In genomic region chr12:113170457-113170856, GRCh38 we compare ENCODE assay signal across 18 cellular contexts. TPM values are rescaled to one million over a fixed set of nuclear protein-coding genes. Genes with fewer than 3 reads are reported as not detected.
DNase-seq lines count a peak whose midpoint lies in the region; ATAC-seq, FAIRE-seq and TF ChIP-seq lines count a peak whose summit lies in the region.
"Had no signal": no experiment of that assay in that cellular context is flagged by ENCODE, and none has a peak within 500 bp of the region (broad histone marks: within the 10 kb centered on the region; RNA-seq: fewer than 3 reads in every experiment).

No MANE protein-coding gene starts in this region.

- no peak overlapping the region for H4K8ac ChIP-seq in mesenchymal stem cell (ENCODE audit: low read length)

- no peak overlapping the region for H2BK15ac ChIP-seq in mesenchymal stem cell (ENCODE audit: low read depth, poor library complexity, severe bottlenecking)

- H3K23ac ChIP-seq in mesenchymal stem cell (ENCODE audit: low read length in 2 of 2), result no peak overlapping the region

- H3K4me1 ChIP-seq in HepG2 (ENCODE audit: insufficient read depth, low read length), result no peaks in the 10 kb centered on the region
- no peaks in the 10 kb centered on the region for H3K4me1 ChIP-seq in right lobe of liver
- no peaks in the 10 kb centered on the region for H3K4me1 ChIP-seq in osteoblast (ENCODE audit: insufficient read depth, low read length)
- peaks cover 26% of the 10 kb centered on the region for H3K4me1 ChIP-seq in mesenchymal stem cell (ENCODE audit: control insufficient read depth, insufficient read depth, low read depth, low read length)
- H3K4me1 ChIP-seq in HAP-1, result no peaks in the 10 kb centered on the region

- H3K36me3 ChIP-seq in HepG2 (replicated peaks in 1 of 2; ENCODE audit: control insufficient read depth in 1 of 2, insufficient read depth in 2 of 2, low read length in 2 of 2), result peaks cover 47 to 82% of the 10 kb centered on the region in 2 experiments
- peaks cover 16 to 84% (median 39%) of the 10 kb centered on the region in 4 donors for H3K36me3 ChIP-seq in right lobe of liver
- peaks cover 10% of the 10 kb centered on the region for H3K36me3 ChIP-seq in SU-DHL-6 (ENCODE audit: low read length)
- peaks cover 77% of the 10 kb centered on the region for H3K36me3 ChIP-seq in osteoblast (ENCODE audit: insufficient read depth, low read length)
- H3K36me3 ChIP-seq in mesenchymal stem cell (ENCODE audit: control insufficient read depth in 1 of 2, insufficient read depth in 2 of 2, low read depth in 1 of 2, low read length in 2 of 2), result peaks cover 71 to 88% of the 10 kb centered on the region in 2 experiments
- peaks cover 88% of the 10 kb centered on the region for H3K36me3 ChIP-seq in HAP-1 (replicated peaks)

- no peaks in the 10 kb centered on the region for H3K9me3 ChIP-seq in HepG2 (ENCODE audit: low read length)
- H3K9me3 ChIP-seq in right lobe of liver, result no peaks in the 10 kb centered on the region
- H3K9me3 ChIP-seq in SU-DHL-6 (ENCODE audit: insufficient read depth, low read length), result no peaks in the 10 kb centered on the region
- H3K9me3 ChIP-seq in osteoblast (ENCODE audit: low read depth, low read length), result no peaks in the 10 kb centered on the region
- H3K9me3 ChIP-seq in mesenchymal stem cell (ENCODE audit: control insufficient read depth, low read length), result no peaks in the 10 kb centered on the region
- H3K9me3 ChIP-seq in HAP-1, result no peaks in the 10 kb centered on the region

- H2BK5ac ChIP-seq in mesenchymal stem cell (ENCODE audit: low read depth, low read length, poor library complexity, severe bottlenecking), result no peak overlapping the region

- H3K27ac ChIP-seq in HepG2 (ENCODE audit: extremely low read length, insufficient read depth, low read length) (no peak overlapping the region), right lobe of liver (no peak overlapping the region), SU-DHL-6 (ENCODE audit: low read depth, low read length) (peak overlapping the region; percentile 93), osteoblast (ENCODE audit: low read depth, low read length) (no peak overlapping the region), mesenchymal stem cell (ENCODE audit: low read length, poor library complexity, severe bottlenecking) (no peak overlapping the region)
- H3K27ac ChIP-seq: HL-60 had no signal

- H3F3A ChIP-seq in SU-DHL-6 (ENCODE audit: insufficient read depth), result peaks cover 21% of the 10 kb centered on the region

- ATAC-seq in HepG2 (no peak), right lobe of liver (no peak)

- H3K14ac ChIP-seq in mesenchymal stem cell (ENCODE audit: low read length in 2 of 2), result no peak overlapping the region

- TF ChIP-seq EP300 in HepG2 (IDR thresholded peaks at IDR 0.05; ENCODE audit: low read depth in 2 of 2, low read length in 2 of 2), result no peak
- TF ChIP-seq EP300 in HepG2 (CRISPR knock-in tag; IDR thresholded peaks at IDR 0.05; ENCODE audit: borderline replicate concordance), result no peak

- H2AFZ ChIP-seq in HepG2 (ENCODE audit: low read length), result no peak overlapping the region
- no peak overlapping the region for H2AFZ ChIP-seq in SU-DHL-6 (ENCODE audit: low read depth, low read length, severe bottlenecking)
- H2AFZ ChIP-seq in osteoblast (ENCODE audit: low read length), result no peak overlapping the region
- no peak overlapping the region for H2AFZ ChIP-seq in mesenchymal stem cell (ENCODE audit: low read depth, low read length)

- no peak overlapping the region for H3K4me3 ChIP-seq in HepG2 (replicated peaks in 1 of 3; ENCODE audit: insufficient read depth in 1 of 3, low read depth in 2 of 3, low read length in 3 of 3)
- H3K4me3 ChIP-seq in right lobe of liver, result no peak overlapping the region
- no peak overlapping the region for H3K4me3 ChIP-seq in SU-DHL-6 (ENCODE audit: insufficient read depth, low read length, poor library complexity, severe bottlenecking)
- H3K4me3 ChIP-seq in osteoblast (ENCODE audit: insufficient read depth, low read length), result no peak overlapping the region
- H3K4me3 ChIP-seq in mesenchymal stem cell (ENCODE audit: insufficient read depth in 1 of 2, low read depth in 1 of 2, low read length in 2 of 2), result no peak overlapping the region
- H3K4me3 ChIP-seq in HAP-1, result no peak overlapping the region

- in situ Hi-C loops in HepG2 (cut with HindIII; ENCODE audit: extremely low pct_ligation_motif_present, low pct_unique_long_range_greater_than_20kb), result no loop called here
- in situ Hi-C loops in HAP-1 (cut with MboI; ENCODE audit: low sequenced_read_pairs), result loop anchor here (5.0 kb wide), 1 partner anchor 123 kb away; no protein-coding TSS in a partner anchor

- no peak for TF ChIP-seq POLR2A in HepG2 (IDR thresholded peaks at IDR 0.05; ENCODE audit: insufficient read depth in 1 of 2, low read depth in 2 of 2, low read length in 2 of 2)
- TF ChIP-seq POLR2A in right lobe of liver (IDR thresholded peaks at IDR 0.05), result no peak

- no peak overlapping the region for H3K18ac ChIP-seq in mesenchymal stem cell (ENCODE audit: low read depth in 1 of 2, low read length in 2 of 2)

- CTCF ChIA-PET in HepG2 (lab: Yijun Ruan, JAX; ENCODE audit: low intra/inter-chr PET ratio, low total read pairs), result no interaction called here

- no peaks in the 10 kb centered on the region for H3K9me2 ChIP-seq in SU-DHL-6 (replicated peaks; ENCODE audit: insufficient read depth, low read length)

- no peak overlapping the region for H2AK5ac ChIP-seq in mesenchymal stem cell (ENCODE audit: low read length, severe bottlenecking)

- H3K9ac ChIP-seq in HepG2 (ENCODE audit: insufficient read depth, low read depth, low read length) (no peak overlapping the region), SU-DHL-6 (ENCODE audit: low read length) (no peak overlapping the region), mesenchymal stem cell (ENCODE audit: low read length) (no peak overlapping the region)

- intact Hi-C loops in HepG2 (cut with micrococcal nuclease; ENCODE audit: unreplicated experiment) (no loop called here), right lobe of liver (cut with DNase I) (loop anchor here in 1 of 2 donors (10.0 kb wide), 1 partner anchor 126 kb away; no protein-coding TSS in a partner anchor)

- H2BK12ac ChIP-seq in mesenchymal stem cell (ENCODE audit: low read length in 2 of 2), result no peak overlapping the region

- TF ChIP-seq RAD21 in HepG2 (CRISPR knock-in tag; IDR thresholded peaks at IDR 0.05), result no peak

- no peak overlapping the region for H3K4me2 ChIP-seq in HepG2 (ENCODE audit: low read depth, low read length)
- H3K4me2 ChIP-seq in SU-DHL-6 (ENCODE audit: low read depth, low read length, poor library complexity, severe bottlenecking), result peak overlapping the region; percentile 21
- no peak overlapping the region for H3K4me2 ChIP-seq in osteoblast (ENCODE audit: insufficient read depth, low read length)
- H3K4me2 ChIP-seq in mesenchymal stem cell (ENCODE audit: low read length, poor library complexity, severe bottlenecking), result no peak overlapping the region

- no peak overlapping the region for H4K91ac ChIP-seq in mesenchymal stem cell (ENCODE audit: low read length)

- FAIRE-seq in HepG2 (lab: Jason Lieb, UNC), result no peak

- no TSS peak for BruUV-seq in HepG2 (replicated peaks; lab: Mats Ljungman, UMichigan)

- H3K27me3 ChIP-seq in HepG2 (ENCODE audit: control insufficient read depth in 1 of 2, insufficient read depth in 2 of 2, low read length in 2 of 2), result no peaks in the 10 kb centered on the region
- H3K27me3 ChIP-seq in right lobe of liver, result no peaks in the 10 kb centered on the region
- no peaks in the 10 kb centered on the region for H3K27me3 ChIP-seq in SU-DHL-6 (ENCODE audit: low read length)
- no peaks in the 10 kb centered on the region for H3K27me3 ChIP-seq in osteoblast (ENCODE audit: insufficient read depth, low read length)
- no peaks in the 10 kb centered on the region for H3K27me3 ChIP-seq in mesenchymal stem cell (ENCODE audit: control insufficient read depth in 1 of 2, insufficient read depth in 1 of 2, low read length in 2 of 2)
- no peaks in the 10 kb centered on the region for H3K27me3 ChIP-seq in HAP-1 (ENCODE audit: low read depth)

- peaks cover 29% of the 10 kb centered on the region for H3K79me1 ChIP-seq in mesenchymal stem cell (replicated peaks; ENCODE audit: low read length, poor library complexity, severe bottlenecking)

- H4K20me1 ChIP-seq in HepG2 (ENCODE audit: insufficient read depth, low read length), result peaks cover 4% of the 10 kb centered on the region; the same call in 1 of the 2 replicates
- H4K20me1 ChIP-seq in SU-DHL-6 (ENCODE audit: low read depth, low read length), result no peaks in the 10 kb centered on the region
- peaks cover 9% of the 10 kb centered on the region for H4K20me1 ChIP-seq in osteoblast (ENCODE audit: insufficient read depth, low read length)

- H3K4ac ChIP-seq in mesenchymal stem cell (ENCODE audit: low read depth in 1 of 2, low read length in 2 of 2), result no peak overlapping the region

- no peak overlapping the region for H2BK120ac ChIP-seq in mesenchymal stem cell (ENCODE audit: low read depth, low read length)

- WGBS in HepG2 (ENCODE audit: low lambda C conversion rate), result 98% methylated on average over 5 of the region's 5 CpGs
- WGBS in right lobe of liver (ENCODE audit: insufficient coverage, low coverage, low lambda C conversion rate, missing lambda C conversion rate), result 82% methylated on average over 5 of the region's 5 CpGs
- 90% methylated on average over 3 of the region's 5 CpGs for WGBS in mesenchymal stem cell

- no peak for TF ChIP-seq CTCF in HepG2 (CRISPR knock-in tag; IDR thresholded peaks at IDR 0.05)
- TF ChIP-seq CTCF in right lobe of liver (IDR thresholded peaks at IDR 0.05), result no peak
- no peak for TF ChIP-seq CTCF in SU-DHL-6 (IDR thresholded peaks at IDR 0.05; ENCODE audit: insufficient read depth, low read length, poor library complexity, severe bottlenecking)
- TF ChIP-seq CTCF in osteoblast (IDR thresholded peaks at IDR 0.05; ENCODE audit: extremely low read depth, low read depth, low read length), result no peak

- no peak for DNase-seq in HepG2 (ENCODE audit: low spot score)
- DNase-seq in right lobe of liver, result no peak
- peak; percentile 39 for DNase-seq in osteoblast (ENCODE audit: insufficient read length, low spot score, missing footprints)
- DNase-seq in mesenchymal stem cell, result no peak
- DNase-seq in DMS153 (lab: John Stamatoyannopoulos, UW), result no peak
- DNase-seq in HAP-1 (ENCODE audit: low spot score in 2 of 2), result no peak
- DNase-seq: 8988T; AML-193; C1 segment of cervical spinal cord; Calu3; CD4-positive, alpha-beta T cell; DMS 273 treated with DMSO at 0.1 percent for 48 hours; EL; GDM1; GOT3; HCEC 1CT had no signal

- POLR2A ChIA-PET in HepG2 (lab: Yijun Ruan, JAX), result no interaction called here

- H3K79me2 ChIP-seq in HepG2 (ENCODE audit: insufficient read depth, low read length) (no peaks in the 10 kb centered on the region), SU-DHL-6 (ENCODE audit: insufficient read depth, low read length) (no peaks in the 10 kb centered on the region), osteoblast (ENCODE audit: insufficient read depth, low read length) (no peaks in the 10 kb centered on the region)

RNA-seq across cellular contexts. Expression of gene DDX54, which starts 14.8 kb away (rescaled TPM):
- total RNA-seq in HepG2 (2016; rRNA removed; fragmentation: Illumina TruSeq; extraction: Trizol), result 45.1 and 59.7 TPM in 2 replicates
- 5.0 and 6.8 TPM in 2 replicates for total RNA-seq in HepG2 (2016; cell fraction: cytosol; rRNA removed; fragmentation: Illumina TruSeq; extraction: Trizol; ENCODE audit: low read depth)
- 44.2 and 60.5 TPM in 2 replicates for total RNA-seq in HepG2 (2016; cell fraction: insoluble cytoplasmic fraction; rRNA removed; fragmentation: Illumina TruSeq; extraction: Trizol)
- total RNA-seq in HepG2 (2016; cell fraction: membrane; rRNA removed; fragmentation: Illumina TruSeq; extraction: Trizol), result 15.7 and 17.4 TPM in 2 replicates
- total RNA-seq in HepG2 (2016; cell fraction: nucleus; rRNA removed; fragmentation: Illumina TruSeq; extraction: Trizol), result 30.5 and 38.6 TPM in 2 replicates
- polyA plus RNA-seq in HepG2 (2011; rRNA removed), result 51.3 and 61.1 TPM in 2 replicates
- 33.9 and 54.0 TPM in 2 replicates for polyA plus RNA-seq in HepG2 (2011; cell fraction: cytosol; rRNA removed)
- 56.0 and 66.1 TPM in 2 replicates for polyA plus RNA-seq in HepG2 (2011; cell fraction: nucleus; rRNA removed)
- polyA plus RNA-seq in HepG2 (2012), result 29.2 and 33.1 TPM in 2 replicates
- polyA plus RNA-seq in HepG2 (2016; cell fraction: cytosol; fragmentation: Illumina TruSeq; extraction: Trizol; ENCODE audit: low read depth), result 4.2 and 4.5 TPM in 2 replicates
- 61.6 and 69.4 TPM in 2 replicates for polyA plus RNA-seq in HepG2 (2016; cell fraction: insoluble cytoplasmic fraction; fragmentation: Illumina TruSeq; extraction: Trizol; ENCODE audit: low read depth)
- 8.9 and 13.8 TPM in 2 replicates for polyA plus RNA-seq in HepG2 (2016; cell fraction: membrane; fragmentation: Illumina TruSeq; extraction: Trizol; ENCODE audit: low read depth)
- 93.7 and 96.2 TPM in 2 replicates for polyA plus RNA-seq in HepG2 (2016; cell fraction: nucleus; fragmentation: Illumina TruSeq; extraction: Trizol; ENCODE audit: insufficient read depth, low read depth)
- polyA minus RNA-seq in HepG2 (2011; rRNA and poly(A)+ RNA removed; ENCODE audit: low replicate concordance), result 67.7 and 93.0 TPM in 2 replicates
- 23.5 and 27.4 TPM in 2 replicates for polyA minus RNA-seq in HepG2 (2011; cell fraction: cytosol; rRNA and poly(A)+ RNA removed)
- polyA minus RNA-seq in HepG2 (2011; cell fraction: nucleus; rRNA and poly(A)+ RNA removed), result 26.4 and 35.3 TPM in 2 replicates
- 10 to 100 TPM; 22.8 to 43.8 (median 31.1) TPM for total RNA-seq in right lobe of liver
- total RNA-seq in osteoblast, result 40.2 and 49.5 TPM in 2 replicates
- 34.2 TPM for polyA plus RNA-seq in mesenchymal stem cell (2013, experiment 1 of 2)
- 36.4 TPM for polyA plus RNA-seq in mesenchymal stem cell (2013, experiment 2 of 2)

RNA-seq across cellular contexts. Expression of gene RITA1, which starts 15.1 kb away (rescaled TPM):
- 28.1 and 28.9 TPM in 2 replicates for total RNA-seq in HepG2 (2016; rRNA removed; fragmentation: Illumina TruSeq; extraction: Trizol)
- 34.7 and 44.4 TPM in 2 replicates for total RNA-seq in HepG2 (2016; cell fraction: cytosol; rRNA removed; fragmentation: Illumina TruSeq; extraction: Trizol; ENCODE audit: low read depth)
- 25.7 and 31.1 TPM in 2 replicates for total RNA-seq in HepG2 (2016; cell fraction: insoluble cytoplasmic fraction; rRNA removed; fragmentation: Illumina TruSeq; extraction: Trizol)
- total RNA-seq in HepG2 (2016; cell fraction: membrane; rRNA removed; fragmentation: Illumina TruSeq; extraction: Trizol), result 58.4 and 67.9 TPM in 2 replicates
- 16.2 and 17.8 TPM in 2 replicates for total RNA-seq in HepG2 (2016; cell fraction: nucleus; rRNA removed; fragmentation: Illumina TruSeq; extraction: Trizol)
- polyA plus RNA-seq in HepG2 (2011; rRNA removed), result 12.4 and 14.3 TPM in 2 replicates
- polyA plus RNA-seq in HepG2 (2011; cell fraction: cytosol; rRNA removed), result 13.8 and 16.3 TPM in 2 replicates
- 8.9 and 10.1 TPM in 2 replicates for polyA plus RNA-seq in HepG2 (2011; cell fraction: nucleus; rRNA removed)
- 8.6 and 10.6 TPM in 2 replicates for polyA plus RNA-seq in HepG2 (2012)
- polyA plus RNA-seq in HepG2 (2016; cell fraction: cytosol; fragmentation: Illumina TruSeq; extraction: Trizol; ENCODE audit: low read depth), result 48.9 and 64.2 TPM in 2 replicates
- polyA plus RNA-seq in HepG2 (2016; cell fraction: insoluble cytoplasmic fraction; fragmentation: Illumina TruSeq; extraction: Trizol; ENCODE audit: low read depth), result 35.7 and 37.7 TPM in 2 replicates
- polyA plus RNA-seq in HepG2 (2016; cell fraction: membrane; fragmentation: Illumina TruSeq; extraction: Trizol; ENCODE audit: low read depth), result 64.3 and 73.8 TPM in 2 replicates
- 21.0 and 24.3 TPM in 2 replicates for polyA plus RNA-seq in HepG2 (2016; cell fraction: nucleus; fragmentation: Illumina TruSeq; extraction: Trizol; ENCODE audit: insufficient read depth, low read depth)
- polyA minus RNA-seq in HepG2 (2011; rRNA and poly(A)+ RNA removed; ENCODE audit: low replicate concordance), result 12.2 and 25.5 TPM in 2 replicates
- 6.2 and 7.6 TPM in 2 replicates for polyA minus RNA-seq in HepG2 (2011; cell fraction: cytosol; rRNA and poly(A)+ RNA removed)
- polyA minus RNA-seq in HepG2 (2011; cell fraction: nucleus; rRNA and poly(A)+ RNA removed), result 11.1 and 14.5 TPM in 2 replicates
- total RNA-seq in right lobe of liver, result 10 to 100 TPM; 11.1 to 33.0 (median 22.3) TPM
- 20.0 and 22.4 TPM in 2 replicates for total RNA-seq in osteoblast
- polyA plus RNA-seq in mesenchymal stem cell (2013, experiment 1 of 2), result 15.4 TPM
- polyA plus RNA-seq in mesenchymal stem cell (2013, experiment 2 of 2), result 14.6 TPM

RNA-seq across cellular contexts. Expression of gene CFAP73, which starts 20.9 kb away (rescaled TPM):
- total RNA-seq in HepG2 (2016; rRNA removed; fragmentation: Illumina TruSeq; extraction: Trizol) (not detected in 2 replicates), right lobe of liver (under 1 TPM in 1 of 6 experiments, not detected in 5; 0.15 TPM), osteoblast (not detected in 2 replicates)
- not detected in 2 replicates for total RNA-seq in HepG2 (2016; cell fraction: cytosol; rRNA removed; fragmentation: Illumina TruSeq; extraction: Trizol; ENCODE audit: low read depth)
- total RNA-seq in HepG2 (2016; cell fraction: insoluble cytoplasmic fraction; rRNA removed; fragmentation: Illumina TruSeq; extraction: Trizol), result not detected in 2 replicates
- not detected in 2 replicates for total RNA-seq in HepG2 (2016; cell fraction: membrane; rRNA removed; fragmentation: Illumina TruSeq; extraction: Trizol)
- not detected in 2 replicates for total RNA-seq in HepG2 (2016; cell fraction: nucleus; rRNA removed; fragmentation: Illumina TruSeq; extraction: Trizol)
- not detected in 2 replicates for polyA plus RNA-seq in HepG2 (2011; rRNA removed)
- not detected in 2 replicates for polyA plus RNA-seq in HepG2 (2011; cell fraction: cytosol; rRNA removed)
- not detected in 2 replicates for polyA plus RNA-seq in HepG2 (2011; cell fraction: nucleus; rRNA removed)
- polyA plus RNA-seq in HepG2 (2012), result not detected in 2 replicates
- not detected in 2 replicates for polyA plus RNA-seq in HepG2 (2016; cell fraction: cytosol; fragmentation: Illumina TruSeq; extraction: Trizol; ENCODE audit: low read depth)
- not detected in 2 replicates for polyA plus RNA-seq in HepG2 (2016; cell fraction: insoluble cytoplasmic fraction; fragmentation: Illumina TruSeq; extraction: Trizol; ENCODE audit: low read depth)
- not detected in 2 replicates for polyA plus RNA-seq in HepG2 (2016; cell fraction: membrane; fragmentation: Illumina TruSeq; extraction: Trizol; ENCODE audit: low read depth)
- not detected in 2 replicates for polyA plus RNA-seq in HepG2 (2016; cell fraction: nucleus; fragmentation: Illumina TruSeq; extraction: Trizol; ENCODE audit: insufficient read depth, low read depth)
- polyA minus RNA-seq in HepG2 (2011; rRNA and poly(A)+ RNA removed; ENCODE audit: low replicate concordance), result not detected in 2 replicates
- polyA minus RNA-seq in HepG2 (2011; cell fraction: cytosol; rRNA and poly(A)+ RNA removed), result not detected in 2 replicates
- polyA minus RNA-seq in HepG2 (2011; cell fraction: nucleus; rRNA and poly(A)+ RNA removed), result not detected in 2 replicates
- not detected for polyA plus RNA-seq in mesenchymal stem cell (2013, experiment 1 of 2)
- 0.03 TPM for polyA plus RNA-seq in mesenchymal stem cell (2013, experiment 2 of 2)

RNA-seq across cellular contexts. Expression of gene RASAL1, which starts 34.9 kb away (rescaled TPM):
- total RNA-seq in HepG2 (2016; rRNA removed; fragmentation: Illumina TruSeq; extraction: Trizol) (not detected in 2 replicates), right lobe of liver (under 1 TPM in 4 of 6 experiments, not detected in 2; 0.10 to 0.24 (median 0.15) TPM), osteoblast (not detected in 2 replicates)
- 0.18 TPM in 1 of 2 replicates, not detected in the other for total RNA-seq in HepG2 (2016; cell fraction: cytosol; rRNA removed; fragmentation: Illumina TruSeq; extraction: Trizol; ENCODE audit: low read depth)
- not detected in 2 replicates for total RNA-seq in HepG2 (2016; cell fraction: insoluble cytoplasmic fraction; rRNA removed; fragmentation: Illumina TruSeq; extraction: Trizol)
- total RNA-seq in HepG2 (2016; cell fraction: membrane; rRNA removed; fragmentation: Illumina TruSeq; extraction: Trizol), result not detected in 2 replicates
- not detected in 2 replicates for total RNA-seq in HepG2 (2016; cell fraction: nucleus; rRNA removed; fragmentation: Illumina TruSeq; extraction: Trizol)
- not detected in 2 replicates for polyA plus RNA-seq in HepG2 (2011; rRNA removed)
- polyA plus RNA-seq in HepG2 (2011; cell fraction: cytosol; rRNA removed), result not detected in 2 replicates
- 0.07 and 0.31 TPM in 2 replicates for polyA plus RNA-seq in HepG2 (2011; cell fraction: nucleus; rRNA removed)
- polyA plus RNA-seq in HepG2 (2012), result not detected in 2 replicates
- 0.12 TPM in 1 of 2 replicates, not detected in the other for polyA plus RNA-seq in HepG2 (2016; cell fraction: cytosol; fragmentation: Illumina TruSeq; extraction: Trizol; ENCODE audit: low read depth)
- not detected in 2 replicates for polyA plus RNA-seq in HepG2 (2016; cell fraction: insoluble cytoplasmic fraction; fragmentation: Illumina TruSeq; extraction: Trizol; ENCODE audit: low read depth)
- polyA plus RNA-seq in HepG2 (2016; cell fraction: membrane; fragmentation: Illumina TruSeq; extraction: Trizol; ENCODE audit: low read depth), result not detected in 2 replicates
- polyA plus RNA-seq in HepG2 (2016; cell fraction: nucleus; fragmentation: Illumina TruSeq; extraction: Trizol; ENCODE audit: insufficient read depth, low read depth), result 0.72 TPM in 1 of 2 replicates, not detected in the other
- polyA minus RNA-seq in HepG2 (2011; rRNA and poly(A)+ RNA removed; ENCODE audit: low replicate concordance), result 0.30 TPM in 1 of 2 replicates, not detected in the other
- not detected in 2 replicates for polyA minus RNA-seq in HepG2 (2011; cell fraction: cytosol; rRNA and poly(A)+ RNA removed)
- not detected in 2 replicates for polyA minus RNA-seq in HepG2 (2011; cell fraction: nucleus; rRNA and poly(A)+ RNA removed)
- polyA plus RNA-seq in mesenchymal stem cell (2013, experiment 1 of 2), result not detected
- not detected for polyA plus RNA-seq in mesenchymal stem cell (2013, experiment 2 of 2)

RNA-seq across cellular contexts. Expression of gene TPCN1, which starts 50.8 kb away (rescaled TPM):
- total RNA-seq in HepG2 (2016; rRNA removed; fragmentation: Illumina TruSeq; extraction: Trizol) (3.8 and 8.0 TPM in 2 replicates), right lobe of liver (10 to 100 TPM; 18.0 to 34.6 (median 28.3) TPM), osteoblast (25.7 and 28.9 TPM in 2 replicates)
- 4.4 and 4.6 TPM in 2 replicates for total RNA-seq in HepG2 (2016; cell fraction: cytosol; rRNA removed; fragmentation: Illumina TruSeq; extraction: Trizol; ENCODE audit: low read depth)
- total RNA-seq in HepG2 (2016; cell fraction: insoluble cytoplasmic fraction; rRNA removed; fragmentation: Illumina TruSeq; extraction: Trizol), result 3.0 and 10.0 TPM in 2 replicates
- 4.2 and 4.5 TPM in 2 replicates for total RNA-seq in HepG2 (2016; cell fraction: membrane; rRNA removed; fragmentation: Illumina TruSeq; extraction: Trizol)
- 12.3 and 15.7 TPM in 2 replicates for total RNA-seq in HepG2 (2016; cell fraction: nucleus; rRNA removed; fragmentation: Illumina TruSeq; extraction: Trizol)
- 26.8 and 33.5 TPM in 2 replicates for polyA plus RNA-seq in HepG2 (2011; rRNA removed)
- polyA plus RNA-seq in HepG2 (2011; cell fraction: cytosol; rRNA removed), result 10.3 and 10.4 TPM in 2 replicates
- polyA plus RNA-seq in HepG2 (2011; cell fraction: nucleus; rRNA removed), result 183 and 201 TPM in 2 replicates
- polyA plus RNA-seq in HepG2 (2012), result 18.0 and 21.8 TPM in 2 replicates
- polyA plus RNA-seq in HepG2 (2016; cell fraction: cytosol; fragmentation: Illumina TruSeq; extraction: Trizol; ENCODE audit: low read depth), result 0.84 and 1.4 TPM in 2 replicates
- 3.5 and 4.1 TPM in 2 replicates for polyA plus RNA-seq in HepG2 (2016; cell fraction: insoluble cytoplasmic fraction; fragmentation: Illumina TruSeq; extraction: Trizol; ENCODE audit: low read depth)
- polyA plus RNA-seq in HepG2 (2016; cell fraction: membrane; fragmentation: Illumina TruSeq; extraction: Trizol; ENCODE audit: low read depth), result 2.5 and 2.8 TPM in 2 replicates
- 42.1 and 42.8 TPM in 2 replicates for polyA plus RNA-seq in HepG2 (2016; cell fraction: nucleus; fragmentation: Illumina TruSeq; extraction: Trizol; ENCODE audit: insufficient read depth, low read depth)
- polyA minus RNA-seq in HepG2 (2011; rRNA and poly(A)+ RNA removed; ENCODE audit: low replicate concordance), result 40.0 and 48.9 TPM in 2 replicates
- 7.3 and 9.8 TPM in 2 replicates for polyA minus RNA-seq in HepG2 (2011; cell fraction: cytosol; rRNA and poly(A)+ RNA removed)
- 45.8 and 47.1 TPM in 2 replicates for polyA minus RNA-seq in HepG2 (2011; cell fraction: nucleus; rRNA and poly(A)+ RNA removed)
- polyA plus RNA-seq in mesenchymal stem cell (2013, experiment 1 of 2), result 57.5 TPM
- polyA plus RNA-seq in mesenchymal stem cell (2013, experiment 2 of 2), result 58.5 TPM
